14 cellular contexts compared by ENCODE assay signal in the genomic region with DNA sequence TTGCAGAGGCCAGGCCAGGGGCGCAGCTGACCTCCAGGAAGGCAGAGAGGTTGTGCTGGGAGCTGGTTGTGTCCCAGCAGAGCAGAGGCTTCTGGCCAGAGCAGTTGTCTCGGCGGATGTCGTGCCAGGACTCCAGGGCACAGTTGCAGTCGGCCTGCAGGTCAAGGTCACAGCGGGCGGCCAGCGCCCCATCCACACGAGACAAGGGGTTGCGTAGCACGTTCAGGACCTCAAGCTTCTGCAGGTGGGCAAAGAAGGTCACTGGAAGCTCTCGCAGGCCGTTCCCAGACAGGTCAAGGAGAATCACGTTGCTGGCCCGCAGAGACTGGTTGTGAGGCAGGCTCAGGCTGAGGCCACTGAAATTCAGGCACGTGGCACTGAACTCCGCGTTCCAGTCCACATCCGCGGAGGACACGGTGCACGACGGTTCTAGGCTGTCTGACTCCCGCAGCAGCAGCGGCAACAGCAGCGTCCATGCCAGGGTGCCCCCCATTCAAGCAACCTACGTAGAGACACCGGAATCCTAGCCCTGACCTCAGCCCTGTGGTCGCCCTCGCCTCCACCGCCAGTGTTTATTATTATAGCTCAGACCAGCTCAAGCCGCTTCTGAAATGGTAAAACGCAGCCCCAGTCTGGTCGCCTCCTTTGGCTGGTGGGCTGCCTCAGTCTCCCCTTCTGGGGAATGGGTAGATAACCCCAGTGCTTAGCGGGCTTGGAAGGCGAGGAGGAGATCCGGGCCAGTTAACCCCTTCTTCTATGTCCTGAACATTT. TPM values are rescaled to one million over a fixed set of nuclear protein-coding genes. Genes with fewer than 3 reads are reported as not detected.
DNase-seq lines count a peak whose midpoint lies in the region; TF ChIP-seq lines count a peak whose summit lies in the region.
"Had no signal": no experiment of that assay in that cellular context is flagged by ENCODE, and none has a peak within 500 bp of the region (broad histone marks: within the 10 kb centered on the region; RNA-seq: fewer than 3 reads in every experiment).

No MANE protein-coding gene starts in this region.

- H3K36me3 ChIP-seq in OCI-LY1 (ENCODE audit: insufficient read depth, low read length) (no peaks in the 10 kb centered on the region), iPS-20b (ENCODE audit: insufficient read depth, low read depth, low read length) (no peaks in the 10 kb centered on the region), parathyroid adenoma (ENCODE audit: control insufficient read depth, insufficient read depth, low read length) (no peaks in the 10 kb centered on the region)
- H3K36me3 ChIP-seq: SJSA1 had no signal

- H3K4me3 ChIP-seq in OCI-LY1 (ENCODE audit: low read depth, low read length, poor library complexity, severe bottlenecking) (peak overlapping the region; percentile 50), iPS-20b (ENCODE audit: low read length) (peak overlapping the region; percentile 64; the same call in 1 of the 2 replicates), parathyroid adenoma (ENCODE audit: low read depth, low read length) (no peak overlapping the region)
- H3K4me3 ChIP-seq: SJSA1 had no signal

- H3K27ac Mint-ChIP-seq in CD14-positive monocyte: peak overlapping the region; percentile 87 to 99 (median 97)
- H3K27ac Mint-ChIP-seq: activated CD8-positive, alpha-beta T cell treated with anti-CD3 and anti-CD28 coated beads, Interleukin-2, amount 10 ng/mL, durations not matched to agents 7 days and 5 days; brain had no signal

- peaks cover 35 to 50% of the 10 kb centered on the region in 2 donors for H3K36me3 Mint-ChIP-seq in CD14-positive monocyte
- H3K36me3 Mint-ChIP-seq: brain had no signal

- H3K27ac ChIP-seq in OCI-LY1 (ENCODE audit: low read depth, low read length, poor library complexity, severe bottlenecking): no peak overlapping the region
- no peak overlapping the region for H3K27ac ChIP-seq in iPS-20b (ENCODE audit: low read length)
- H3K27ac ChIP-seq in parathyroid adenoma: no peak overlapping the region
- H3K27ac ChIP-seq: SJSA1 had no signal

- H2AFZ ChIP-seq in OCI-LY1 (ENCODE audit: low read length): no peak overlapping the region
- H2AFZ ChIP-seq in parathyroid adenoma: no peak overlapping the region

- H3K4me1 ChIP-seq in OCI-LY1 (ENCODE audit: insufficient read depth, low read length, severe bottlenecking) (peaks cover 32% of the 10 kb centered on the region), iPS-20b (ENCODE audit: insufficient read depth, low read length) (no peaks in the 10 kb centered on the region), parathyroid adenoma (peaks cover 5% of the 10 kb centered on the region)

- DNase-seq in CD14-positive monocyte (ENCODE audit: low spot score) (peak; percentile 42), NCI-H69 (lab: John Stamatoyannopoulos, UW) (no peak)
- DNase-seq in central memory CD4-positive, alpha-beta T cell: no peak
- no peak for DNase-seq in activated CD4-positive, alpha-beta T cell treated with anti-CD3 and anti-CD28 coated beads, Interleukin-2, amount 50 U/mL, for 1 hour
- DNase-seq in stimulated activated CD4-positive, alpha-beta T cell treated with anti-CD3 and anti-CD28 coated beads, Interleukin-12 subunit alpha, Interleukin-12 subunit beta, amount 100 ng/mL, for 4 hours: no peak
- DNase-seq: activated effector memory CD4-positive, alpha-beta T cell treated with Interleukin-2 at 50 U/mL for 16 hours; kidney glomerular epithelial cell; NCI-H2081 had no signal

- peak overlapping the region; percentile 61; the same call in 1 of the 2 replicates for H3K4me2 ChIP-seq in OCI-LY1 (ENCODE audit: low read length)
- peak overlapping the region; percentile 38 for H3K4me2 ChIP-seq in parathyroid adenoma (ENCODE audit: low read length)

- no peak overlapping the region; the same call in 1 of the 2 replicates for H3K9ac ChIP-seq in OCI-LY1 (ENCODE audit: low read length)
- no peak overlapping the region for H3K9ac ChIP-seq in iPS-20b (ENCODE audit: low read depth, low read length)
- no peak overlapping the region for H3K9ac ChIP-seq in parathyroid adenoma

- intact Hi-C loops in CD14-positive monocyte (cut with micrococcal nuclease): no loop called here

- peaks cover 0 to 2% (median 0%) of the 10 kb centered on the region in 7 donors for H3K9me3 Mint-ChIP-seq in CD14-positive monocyte

- no peaks in the 10 kb centered on the region for H3F3A ChIP-seq in OCI-LY1 (ENCODE audit: insufficient read depth, low read length)

- H3K4me1 Mint-ChIP-seq in CD14-positive monocyte: peaks cover 62% of the 10 kb centered on the region

- H4K20me1 ChIP-seq in OCI-LY1 (ENCODE audit: insufficient read depth, low read length): no peaks in the 10 kb centered on the region

- no peaks in the 10 kb centered on the region for H3K9me3 ChIP-seq in OCI-LY1 (ENCODE audit: low read length)
- H3K9me3 ChIP-seq in iPS-20b (ENCODE audit: insufficient read depth, low read depth, low read length): no peaks in the 10 kb centered on the region
- no peaks in the 10 kb centered on the region for H3K9me3 ChIP-seq in parathyroid adenoma (ENCODE audit: control insufficient read depth, low read length)
- H3K9me3 ChIP-seq: SJSA1 had no signal

- H3K9me2 ChIP-seq in OCI-LY1 (ENCODE audit: low read depth, low read length): no peaks in the 10 kb centered on the region

- no peaks in the 10 kb centered on the region for H3K79me2 ChIP-seq in OCI-LY1 (ENCODE audit: insufficient read depth, low read length)
- H3K79me2 ChIP-seq in parathyroid adenoma: no peaks in the 10 kb centered on the region

- H3K27me3 Mint-ChIP-seq in CD14-positive monocyte (ENCODE audit: low read depth in 3 of 3): peaks cover 0 to 1% (median 1%) of the 10 kb centered on the region in 3 donors

- H3K27me3 ChIP-seq in OCI-LY1 (ENCODE audit: insufficient read depth, low read length): peaks cover 8% of the 10 kb centered on the region; the same call in 1 of the 2 replicates
- H3K27me3 ChIP-seq in iPS-20b (ENCODE audit: insufficient read depth, low read length): peaks cover 11% of the 10 kb centered on the region
- H3K27me3 ChIP-seq in parathyroid adenoma (ENCODE audit: control insufficient read depth, insufficient read depth, low read length): no peaks in the 10 kb centered on the region
- H3K27me3 ChIP-seq: SJSA1 had no signal

- TF ChIP-seq CTCF in CD14-positive monocyte (IDR thresholded peaks at IDR 0.05) (no peak), OCI-LY1 (IDR thresholded peaks at IDR 0.05; ENCODE audit: low read length) (no peak), parathyroid adenoma (IDR thresholded peaks at IDR 0.05) (no peak)

- H3K4me3 Mint-ChIP-seq in CD14-positive monocyte: peak overlapping the region; percentile 96 to 98

RNA-seq across cellular contexts. Expression of gene LRRC25, which starts 0.8 kb away (rescaled TPM):
- polyA plus RNA-seq in CD14-positive monocyte: 100 to 1,000 TPM; 416 to 581 TPM

RNA-seq across cellular contexts. Expression of gene GDF15, which starts 10.7 kb away (rescaled TPM):
- not detected for polyA plus RNA-seq in CD14-positive monocyte

RNA-seq across cellular contexts. Expression of gene SSBP4, which starts 22.5 kb away (rescaled TPM):
- polyA plus RNA-seq in CD14-positive monocyte: 10 to 100 TPM; 38.5 to 48.3 TPM

RNA-seq across cellular contexts. Expression of gene ISYNA1, which starts 41.3 kb away (rescaled TPM):
- polyA plus RNA-seq in CD14-positive monocyte: not detected

RNA-seq across cellular contexts. Expression of gene PGPEP1, which starts 56.3 kb away (rescaled TPM):
- polyA plus RNA-seq in CD14-positive monocyte: 10 to 100 TPM; 10.3 TPM
